Comparison of ENCODE assay signal across 18 cellular contexts in genomic region chr11:27971256-27971655, GRCh38.
"Had no signal": no experiment of that assay in that cellular context is flagged by ENCODE, and none has a peak within 500 bp of the region (broad histone marks: within the 10 kb centered on the region; RNA-seq: fewer than 3 reads in every experiment).

No MANE protein-coding gene starts in this region.

- H3K27ac ChIP-seq: left lung, right atrium auricular region, spleen, tibial nerve, VCaP had no signal

- FAIRE-seq: bronchial epithelial cell had no signal

- H3K36me3 ChIP-seq: left lung, right atrium auricular region, spleen, tibial nerve had no signal

- H3K4me3 ChIP-seq: left lung, lung, mucosa of descending colon, right atrium auricular region, spleen, tibial nerve had no signal

- H3K4me1 ChIP-seq: left lung, right atrium auricular region, spleen, tibial nerve had no signal

- DNase-seq: activated CD4-positive, alpha-beta T cell treated with anti-CD3 and anti-CD28 coated beads for 4 hours; activated CD4-positive, alpha-beta T cell treated with anti-CD3 and anti-CD28 coated beads, Interleukin-2, amount 50 U/mL, for 48 hours; activated CD8-positive, alpha-beta memory T cell treated with anti-CD3 and anti-CD28 coated beads, Interleukin-2, amount 50 U/mL, for 48 hours; activated gamma-delta T cell; activated naive CD4-positive, alpha-beta T cell treated with anti-CD3 and anti-CD28 coated beads, Interleukin-2, amount 50 U/mL, for 16 hours; activated T-cell treated with anti-CD3 and anti-CD28 coated beads, Interleukin-2, amount 50 U/mL, for 24 hours; endodermal cell; foreskin melanocyte; kidney glomerular epithelial cell; left lung; mucosa of descending colon; spleen; stimulated activated naive CD4-positive, alpha-beta T cell treated with Interleukin-2 at 50 U/mL for 16 hours had no signal

- H3K9me3 ChIP-seq: left lung, mucosa of descending colon, right atrium auricular region, spleen, tibial nerve had no signal

- H3K27me3 ChIP-seq: left lung, right atrium auricular region, spleen, tibial nerve had no signal
